11 cellular contexts compared by ENCODE assay signal in the genomic region with DNA sequence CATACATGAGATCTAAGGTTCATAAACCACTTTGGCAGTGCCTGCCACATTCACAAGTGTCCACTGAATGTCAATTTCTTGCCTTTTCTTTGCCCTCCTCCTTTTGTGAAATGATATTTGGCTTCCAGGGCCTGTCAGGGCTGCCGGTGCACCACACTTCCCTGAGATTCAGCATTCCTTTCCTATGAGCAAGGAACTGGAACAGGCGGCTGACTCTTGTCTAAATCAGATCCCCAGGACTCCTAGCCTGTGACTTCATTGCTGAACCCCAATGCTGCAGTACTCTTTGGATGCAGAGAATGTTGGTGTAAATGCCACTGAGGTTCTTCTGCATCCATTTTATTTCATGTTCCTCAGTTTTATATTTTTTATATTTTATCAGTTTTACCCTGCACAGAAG.
DNase-seq lines count a peak whose midpoint lies in the region; FAIRE-seq lines count a peak whose summit lies in the region.
"Had no signal": no experiment of that assay in that cellular context is flagged by ENCODE, and none has a peak within 500 bp of the region (broad histone marks: within the 10 kb centered on the region; RNA-seq: fewer than 3 reads in every experiment).

No MANE protein-coding gene starts in this region.

- FAIRE-seq in small intestine (lab: Jason Lieb, UNC) = no peak

- H3K4me1 ChIP-seq in small intestine (ENCODE audit: control insufficient read depth in 2 of 2, insufficient read depth in 1 of 2, low read depth in 1 of 2, low read length in 1 of 2) = peaks cover 3 to 8% of the 10 kb centered on the region in 2 donors

- WGBS in small intestine, 3 donors = 18 to 51% (median 50%) methylated on average over 2 of the region's 2 CpGs

- no peak overlapping the region for H3K27ac ChIP-seq in small intestine (ENCODE audit: low read depth in 1 of 2, low read length in 1 of 2)
- H3K27ac ChIP-seq: Peyer's patch had no signal

- DNase-seq in HPDE6-E6E7 (ENCODE audit: extremely low spot score) (peak; percentile 50), T1000 (lab: John Stamatoyannopoulos, UW) (peak; percentile 21), glomerular visceral epithelial cell (ENCODE audit: extremely low spot score) (peak; percentile 75), small intestine (peak; percentile 23), NCI-H187 (lab: John Stamatoyannopoulos, UW) (no peak), CD1c-positive myeloid dendritic cell (ENCODE audit: extremely low spot score) (no peak), NCI-H526 (lab: John Stamatoyannopoulos, UW) (no peak)
- no peak for DNase-seq in stimulated activated CD4-positive, alpha-beta T cell treated with anti-CD3 and anti-CD28 coated beads, Interleukin-4, amount 100 ng/mL, for 24 hours
- DNase-seq: midbrain; Peyer's patch; stimulated activated CD4-positive, alpha-beta T cell treated with anti-CD3 and anti-CD28 coated beads, Interleukin-4, amount 100 ng/mL, for 4 hours had no signal

- H3K36me3 ChIP-seq in small intestine (ENCODE audit: control insufficient read depth in 2 of 2, insufficient read depth in 2 of 2, low read length in 2 of 2) = no peaks in the 10 kb centered on the region
- H3K36me3 ChIP-seq: Peyer's patch had no signal

- no peaks in the 10 kb centered on the region for H3K9me3 ChIP-seq in small intestine (ENCODE audit: control insufficient read depth, low read depth)
- H3K9me3 ChIP-seq: Peyer's patch had no signal

- no peaks in the 10 kb centered on the region for H3K27me3 ChIP-seq in small intestine (ENCODE audit: control insufficient read depth in 2 of 2, insufficient read depth in 2 of 2, low read length in 2 of 2)
- H3K27me3 ChIP-seq: Peyer's patch had no signal

- no peak overlapping the region for H3K4me3 ChIP-seq in small intestine (ENCODE audit: low read depth in 1 of 2, low read length in 2 of 2)
- H3K4me3 ChIP-seq: Peyer's patch had no signal

Comparison
In these comparisons a context has a peak if more than half of its experiments do, and no peak if none do; other contexts are left out.
1. DNase-seq: peak in HPDE6-E6E7 (single experiment), T1000 (single experiment), glomerular visceral epithelial cell (single experiment) and small intestine (single experiment); none in NCI-H187 (0 of 2), CD1c-positive myeloid dendritic cell (single experiment), stimulated activated CD4-positive, alpha-beta T cell treated with anti-CD3 and anti-CD28 coated beads, Interleukin-4, amount 100 ng/mL, for 24 hours (single experiment) and NCI-H526 (0 of 2).